Comparison of ENCODE assay signal across 12 cellular contexts in genomic region chr5:7805379-7805778, GRCh38. TPM values are rescaled to one million over a fixed set of nuclear protein-coding genes. Genes with fewer than 3 reads are reported as not detected.
DNase-seq lines count a peak whose midpoint lies in the region; ATAC-seq and TF ChIP-seq lines count a peak whose summit lies in the region.
"Had no signal": no experiment of that assay in that cellular context is flagged by ENCODE, and none has a peak within 500 bp of the region (broad histone marks: within the 10 kb centered on the region; RNA-seq: fewer than 3 reads in every experiment).

No MANE protein-coding gene starts in this region.

- DNase-seq in Caco-2 = peak in 1 of 2 experiments; percentile 5
- peak; percentile 15 for DNase-seq in HuH-7 (ENCODE audit: low spot score)
- peak; percentile 27 for DNase-seq in astrocyte of the hippocampus (ENCODE audit: low read depth, low spot score)
- no peak for DNase-seq in left lobe of liver (ENCODE audit: low spot score)
- DNase-seq in NCI-H146 treated with DMSO at 0.1 percent for 48 hours (lab: John Stamatoyannopoulos, UW; ENCODE audit: unreplicated experiment) = no peak
- DNase-seq in activated CD4-positive, alpha-beta T cell treated with anti-CD3 and anti-CD28 coated beads for 1 hour = no peak
- no peak for DNase-seq in NCI-H1105 treated with DMSO at 0.1 percent for 48 hours (lab: John Stamatoyannopoulos, UW)
- DNase-seq: activated B cell treated with CpG ODN at 0.5 μM for 24 hours; activated effector memory CD4-positive, alpha-beta T cell treated with anti-CD3 and anti-CD28 coated beads, Interleukin-2, amount 50 U/mL, for 16 hours; nucleus accumbens had no signal

- no TSS peak for BruUV-seq in Caco-2 (replicated peaks; lab: Mats Ljungman, UMichigan)

- CTCF ChIA-PET in Caco-2 (lab: Charles Lee) = no interaction called here

- no peaks in the 10 kb centered on the region for H3K27me3 ChIP-seq in Caco-2 (replicated peaks; ENCODE audit: control insufficient read depth, insufficient read depth, low read length)
- H3K27me3 ChIP-seq: tibial nerve had no signal

- intact Hi-C loops in Caco-2 (cut with micrococcal nuclease; ENCODE audit: unreplicated experiment) = loop anchor here (5.0 kb wide), 1 partner anchor 43 kb away; no protein-coding TSS in a partner anchor

- no peaks in the 10 kb centered on the region for H3K36me3 ChIP-seq in Caco-2 (ENCODE audit: control insufficient read depth, insufficient read depth, low read length)
- H3K36me3 ChIP-seq: tibial nerve had no signal

- peak; percentile 40 for ATAC-seq in left lobe of liver
- no peak for ATAC-seq in HG03097 (IDR thresholded peaks at IDR 0.05; ENCODE audit: low FRiP score, unreplicated experiment)

- H3K4me3 Mint-ChIP-seq in Caco-2 (ENCODE audit: unreplicated experiment) = no peak overlapping the region
- H3K4me3 Mint-ChIP-seq: activated B cell treated with CpG ODN at 0.5 μM for 24 hours had no signal

- H3K36me3 Mint-ChIP-seq in Caco-2 (ENCODE audit: insufficient read depth, unreplicated experiment) = no peaks in the 10 kb centered on the region

- no peaks in the 10 kb centered on the region; the same call in 1 of the 2 replicates for H3K9me3 ChIP-seq in Caco-2
- H3K9me3 ChIP-seq: tibial nerve had no signal

- no peak overlapping the region for H3K27ac Mint-ChIP-seq in Caco-2 (ENCODE audit: unreplicated experiment)
- H3K27ac Mint-ChIP-seq: activated B cell treated with CpG ODN at 0.5 μM for 24 hours had no signal

- POLR2A ChIA-PET in Caco-2 (lab: Charles Lee) = no interaction called here

- no peaks in the 10 kb centered on the region for H3K9me3 Mint-ChIP-seq in Caco-2 (ENCODE audit: unreplicated experiment)
- H3K9me3 Mint-ChIP-seq: activated B cell treated with CpG ODN at 0.5 μM for 24 hours had no signal

- TF ChIP-seq CTCF in Caco-2 (IDR thresholded peaks at IDR 0.05; ENCODE audit: insufficient read depth in 1 of 2, low read depth in 1 of 2, low read length in 1 of 2, severe bottlenecking in 1 of 2, unreplicated experiment in 1 of 2) = peak; percentile 25 to 49

- H3K27me3 Mint-ChIP-seq in Caco-2 (ENCODE audit: insufficient read depth, unreplicated experiment) = peaks cover 6% of the 10 kb centered on the region
- H3K27me3 Mint-ChIP-seq: activated B cell treated with CpG ODN at 0.5 μM for 24 hours had no signal

- H3K4me1 ChIP-seq in Caco-2 = no peaks in the 10 kb centered on the region
- H3K4me1 ChIP-seq: tibial nerve had no signal

- no peaks in the 10 kb centered on the region for H3K4me1 Mint-ChIP-seq in Caco-2 (ENCODE audit: low read depth, unreplicated experiment)
- H3K4me1 Mint-ChIP-seq: activated B cell treated with CpG ODN at 0.5 μM for 24 hours had no signal

- no peak overlapping the region for H3K4me3 ChIP-seq in Caco-2 (ENCODE audit: low read depth, low read length)
- H3K4me3 ChIP-seq: tibial nerve had no signal

RNA-seq across cellular contexts. Expression of gene CFAP90, which starts 45.6 kb away (rescaled TPM):
- total RNA-seq in Caco-2 (2022) = 0.29 TPM in 1 of 2 replicates, not detected in the other
- 0.48 TPM for total RNA-seq in left lobe of liver
- total RNA-seq: activated B cell treated with CpG ODN at 0.5 μM for 24 hours, tibial nerve had no signal

Comparison
In these comparisons a context has a peak if more than half of its experiments do, and no peak if none do; other contexts are left out.
1. DNase-seq: peak in HuH-7 (single experiment) and astrocyte of the hippocampus (single experiment); none in left lobe of liver (single experiment), NCI-H146 treated with DMSO at 0.1 percent for 48 hours (single experiment), activated CD4-positive, alpha-beta T cell treated with anti-CD3 and anti-CD28 coated beads for 1 hour (single experiment) and NCI-H1105 treated with DMSO at 0.1 percent for 48 hours (single experiment).